In genomic region chr11:63911876-63912275, GRCh38 we compare ENCODE assay signal across 24 cellular contexts. TPM values are rescaled to one million over a fixed set of nuclear protein-coding genes. Genes with fewer than 3 reads are reported as not detected.
DNase-seq lines count a peak whose midpoint lies in the region; ATAC-seq, FAIRE-seq and TF ChIP-seq lines count a peak whose summit lies in the region.
"Had no signal": no experiment of that assay in that cellular context is flagged by ENCODE, and none has a peak within 500 bp of the region (broad histone marks: within the 10 kb centered on the region; RNA-seq: fewer than 3 reads in every experiment).

No MANE protein-coding gene starts in this region.

- no peaks in the 10 kb centered on the region for H3K27me3 Mint-ChIP-seq in mesothelial cell of epicardium (ENCODE audit: low read depth)
- peaks cover 17 to 29% of the 10 kb centered on the region in 2 donors for H3K27me3 Mint-ChIP-seq in stimulated activated naive B cell treated with anti-CD40 and anti-IgM and Interleukin-4, amounts not matched to agents 10 μg/mL and 1 μg/mL and 100 μg/mL, for 72 hours

- intact Hi-C loops in ascending aorta (cut with DNase I): no loop called here

- H3K4me1 ChIP-seq in ascending aorta: peaks cover 4 to 32% of the 10 kb centered on the region in 2 donors

- FAIRE-seq in GM12891 (lab: Jason Lieb, UNC): no peak
- FAIRE-seq: G401.6, GM18507 had no signal

- TF ChIP-seq POLR2A in GM12891 (IDR thresholded peaks at IDR 0.05; ENCODE audit: low read depth, low read length): no peak

- TF ChIP-seq CTCF in GM20000 (IDR thresholded peaks at IDR 0.05; ENCODE audit: extremely low read depth, missing control alignments): no peak
- TF ChIP-seq CTCF in ascending aorta (IDR thresholded peaks at IDR 0.05): no peak
- no peak for TF ChIP-seq CTCF in mesothelial cell of epicardium (IDR thresholded peaks at IDR 0.05; ENCODE audit: unreplicated experiment)

- no peaks in the 10 kb centered on the region for H3K27me3 ChIP-seq in ascending aorta

- peaks cover 7% of the 10 kb centered on the region for H3K36me3 Mint-ChIP-seq in mesothelial cell of epicardium
- H3K36me3 Mint-ChIP-seq in stimulated activated naive B cell treated with anti-CD40 and anti-IgM and Interleukin-4, amounts not matched to agents 10 μg/mL and 1 μg/mL and 100 μg/mL, for 72 hours: peaks cover 22 to 36% of the 10 kb centered on the region in 2 donors

- DNase-seq in GM20000 (ENCODE audit: low spot score): peak; percentile 21
- DNase-seq in ascending aorta (ENCODE audit: low spot score in 2 of 2): no peak
- no peak for DNase-seq in mesothelial cell of epicardium (ENCODE audit: low spot score in 2 of 2, unreplicated experiment in 2 of 2)
- DNase-seq in stimulated activated naive B cell treated with anti-CD40 and anti-IgM and Interleukin-4, amounts not matched to agents 10 μg/mL and 1 μg/mL and 100 μg/mL, for 72 hours: no peak
- no peak for DNase-seq in GM12891 (ENCODE audit: insufficient read length, low spot score)
- DNase-seq: C1 segment of cervical spinal cord; CD8-positive, alpha-beta memory T cell; HFFc6; IMR-90; NCI-H1105; NCI-H146; NCI-H2029; NCI-H2171; NCI-H345; NCI-H524; NCI-H774; NK-92 treated with Interleukin-12 subunit alpha and Interleukin-12 subunit beta, amount 100 ng/mL, for 24 hours; SIG-M5; SK-N-SH had no signal

- H3K36me3 ChIP-seq in ascending aorta: peaks cover 20 to 21% of the 10 kb centered on the region in 2 donors

- H3K9me3 ChIP-seq in ascending aorta: no peaks in the 10 kb centered on the region
- H3K9me3 ChIP-seq: SK-N-SH had no signal

- H3K4me3 Mint-ChIP-seq in mesothelial cell of epicardium: no peak overlapping the region
- H3K4me3 Mint-ChIP-seq in stimulated activated naive B cell treated with anti-CD40 and anti-IgM and Interleukin-4, amounts not matched to agents 10 μg/mL and 1 μg/mL and 100 μg/mL, for 72 hours: no peak overlapping the region
- H3K4me3 Mint-ChIP-seq: HFFc6 had no signal

- H3K27ac Mint-ChIP-seq in mesothelial cell of epicardium: peak overlapping the region; percentile 85
- H3K27ac Mint-ChIP-seq in stimulated activated naive B cell treated with anti-CD40 and anti-IgM and Interleukin-4, amounts not matched to agents 10 μg/mL and 1 μg/mL and 100 μg/mL, for 72 hours: peak overlapping the region; percentile 82
- H3K27ac Mint-ChIP-seq: HFFc6 had no signal

- peak overlapping the region; percentile 58 to 65 for H3K27ac ChIP-seq in ascending aorta
- H3K27ac ChIP-seq: KMS-11 had no signal

- H3K9me3 Mint-ChIP-seq in mesothelial cell of epicardium: no peaks in the 10 kb centered on the region
- H3K9me3 Mint-ChIP-seq in stimulated activated naive B cell treated with anti-CD40 and anti-IgM and Interleukin-4, amounts not matched to agents 10 μg/mL and 1 μg/mL and 100 μg/mL, for 72 hours: no peaks in the 10 kb centered on the region
- H3K9me3 Mint-ChIP-seq: CD8-positive, alpha-beta memory T cell; HFFc6 had no signal

- no peak overlapping the region for H3K4me3 ChIP-seq in ascending aorta

- H3K4me1 Mint-ChIP-seq in mesothelial cell of epicardium: peaks cover 33% of the 10 kb centered on the region
- H3K4me1 Mint-ChIP-seq in stimulated activated naive B cell treated with anti-CD40 and anti-IgM and Interleukin-4, amounts not matched to agents 10 μg/mL and 1 μg/mL and 100 μg/mL, for 72 hours: peaks cover 8 to 16% of the 10 kb centered on the region in 2 donors

- no peak for ATAC-seq in stimulated activated naive B cell treated with anti-CD40 and anti-IgM and Interleukin-4, amounts not matched to agents 10 μg/mL and 1 μg/mL and 100 μg/mL, for 72 hours (replicated peaks)
- ATAC-seq in GM21529 (IDR thresholded peaks at IDR 0.05; ENCODE audit: unreplicated experiment): no peak
- ATAC-seq in HG03039 (IDR thresholded peaks at IDR 0.05; ENCODE audit: unreplicated experiment): no peak

TF ChIP-seq in GM12891, 5 proteins besides CTCF, POLR2A, EP300 and RAD21:
- TF ChIP-seq SPI1 (IDR thresholded peaks at IDR 0.05; ENCODE audit: low read depth, low read length) (no peak), TAF1 (IDR thresholded peaks at IDR 0.05; ENCODE audit: low read depth, low read length) (no peak), POLR2AphosphoS5 (IDR thresholded peaks at IDR 0.05; ENCODE audit: low read depth, low read length) (no peak), PAX5 (IDR thresholded peaks at IDR 0.05; ENCODE audit: insufficient read depth, low read length, severe bottlenecking) (no peak), POU2F2 (IDR thresholded peaks at IDR 0.05; ENCODE audit: low read depth, low read length) (no peak)

RNA-seq across cellular contexts. Expression of gene RCOR2, which starts 5.1 kb away (rescaled TPM):
- total RNA-seq in ascending aorta (not detected), mesothelial cell of epicardium (28.6 to 33.7 TPM (median 30.6 TPM) in 3 replicates)
- polyA plus RNA-seq in GM12891 (2012; ENCODE audit: low read depth, missing spikeins): 0.30 TPM
- polyA plus RNA-seq: CD8-positive, alpha-beta memory T cell had no signal

RNA-seq across cellular contexts. Expression of gene NAA40, which starts 26.9 kb away (rescaled TPM):
- 3.1 TPM for total RNA-seq in ascending aorta
- 50.7 to 53.7 TPM (median 51.4 TPM) in 3 replicates for total RNA-seq in mesothelial cell of epicardium
- polyA plus RNA-seq in GM12891 (2012; ENCODE audit: low read depth, missing spikeins): 12.6 TPM

Comparison
In these comparisons a context has a peak if more than half of its experiments do, and no peak if none do; other contexts are left out.
1. RNA of gene RCOR2, which starts 5.1 kb away (total RNA-seq): 28.6 to 33.7 TPM in mesothelial cell of epicardium; not detected in ascending aorta (single experiment); every median in the first group is over 10 times any median in the second.
2. RNA of gene NAA40, which starts 26.9 kb away (total RNA-seq): 50.7 to 53.7 TPM in mesothelial cell of epicardium; 3.1 TPM in ascending aorta (single experiment); every median in the first group is over 10 times any median in the second.